ENCODE assay signal across 22 cellular contexts in genomic region chr2:104939570-104940235, GRCh38.
A peak's percentile ranks its signal among the peaks of the same experiment; 100 is the strongest.
DNase-seq lines count a peak whose midpoint lies in the region; ATAC-seq and TF ChIP-seq lines count a peak whose summit lies in the region.
"Had no signal": no experiment of that assay in that cellular context is flagged by ENCODE, and none has a peak within 500 bp of the region (broad histone marks: within the 10 kb centered on the region; RNA-seq: fewer than 3 reads in every experiment).

No MANE protein-coding gene starts in this region.

- ATAC-seq in body of pancreas (peak; percentile 78), GM21447 (IDR thresholded peaks at IDR 0.05; ENCODE audit: unreplicated experiment) (no peak), GM21786 (IDR thresholded peaks at IDR 0.05; ENCODE audit: unreplicated experiment) (no peak), left ventricle myocardium superior (no peak)
- ATAC-seq: natural killer cell treated with Interleukin-12 subunit alpha and Interleukin-12 subunit beta and Interleukin-15 and Interleukin-18, amount 100 ng/mL, for 72 hours; Panc1 had no signal

- H3K4me1 Mint-ChIP-seq in Calu3 (ENCODE audit: low read depth, unreplicated experiment), result no peaks in the 10 kb centered on the region
- H3K4me1 Mint-ChIP-seq: central memory CD8-positive, alpha-beta T cell had no signal

- CTCF ChIA-PET in Calu3 (lab: Charles Lee), result no interaction called here

- H3K9me3 Mint-ChIP-seq in Calu3 (ENCODE audit: low read depth, unreplicated experiment), result no peaks in the 10 kb centered on the region
- H3K9me3 Mint-ChIP-seq: central memory CD8-positive, alpha-beta T cell; natural killer cell treated with Interleukin-12 subunit alpha and Interleukin-12 subunit beta and Interleukin-15 and Interleukin-18, amount 100 ng/mL, for 72 hours; stimulated activated naive CD8-positive, alpha-beta T cell treated with anti-CD3 and anti-CD28 coated beads, Interleukin-15, Interleukin-2, amounts not matched to agents 100 ng/mL and 50 ng/mL, for 24 hours had no signal

- peaks cover 7% of the 10 kb centered on the region for H3K4me1 ChIP-seq in body of pancreas
- H3K4me1 ChIP-seq: uterus had no signal

- H3K27me3 ChIP-seq in body of pancreas, result no peaks in the 10 kb centered on the region
- H3K27me3 ChIP-seq: uterus had no signal

- DNase-seq in Calu3 (no peak), body of pancreas (peak in 3 of 4 donors; percentile 26 to 44 (median 32)), kidney tubule cell (ENCODE audit: low spot score) (peak; percentile 66), retina (peak; percentile 42), left ventricle myocardium superior (no peak)
- no peak for DNase-seq in activated CD8-positive, alpha-beta memory T cell treated with anti-CD3 and anti-CD28 coated beads for 24 hours
- DNase-seq: activated CD4-positive, alpha-beta T cell treated with anti-CD3 and anti-CD28 coated beads for 4 hours; activated effector memory CD4-positive, alpha-beta T cell treated with anti-CD3 and anti-CD28 coated beads, Interleukin-2, amount 50 U/mL, for 16 hours; GOT3; NCI-H1092; NCI-H2171 treated with DMSO at 0.1 percent for 48 hours; NCI-H748 treated with DMSO at 0.1 percent for 48 hours; SK-N-SH; uterus had no signal

- no peak overlapping the region for H3K4me3 ChIP-seq in body of pancreas
- H3K4me3 ChIP-seq: lung, uterus had no signal

- TF ChIP-seq CTCF in Calu3 (IDR thresholded peaks at IDR 0.05; ENCODE audit: unreplicated experiment) (no peak), body of pancreas (IDR thresholded peaks at IDR 0.05) (no peak)

- no peaks in the 10 kb centered on the region for H3K36me3 ChIP-seq in body of pancreas (replicated peaks in 1 of 2; ENCODE audit: insufficient read depth in 1 of 2, low read depth in 2 of 2)
- H3K36me3 ChIP-seq: uterus had no signal

- peak overlapping the region in 3 of 4 donors; percentile 0 to 32 (median 18) for H3K27ac ChIP-seq in body of pancreas
- H3K27ac ChIP-seq: KMS-11, uterus had no signal

- intact Hi-C loops in Calu3 (cut with micrococcal nuclease; ENCODE audit: unreplicated experiment) (loop anchor here (5.0 to 10.0 kb wide), 2 partner anchors 525 to 982 kb away; no protein-coding TSS in a partner anchor), body of pancreas (cut with DNase I) (no loop called here), left ventricle myocardium superior (cut with micrococcal nuclease) (no loop called here)

- H3K36me3 Mint-ChIP-seq in Calu3 (ENCODE audit: insufficient read depth, unreplicated experiment), result no peaks in the 10 kb centered on the region
- H3K36me3 Mint-ChIP-seq: natural killer cell treated with Interleukin-12 subunit alpha and Interleukin-12 subunit beta and Interleukin-15 and Interleukin-18, amount 100 ng/mL, for 72 hours had no signal

- TF ChIP-seq POLR2A in body of pancreas (IDR thresholded peaks at IDR 0.05), result no peak

- no peaks in the 10 kb centered on the region for H3K27me3 Mint-ChIP-seq in Calu3 (ENCODE audit: unreplicated experiment)
- H3K27me3 Mint-ChIP-seq: stimulated activated naive CD8-positive, alpha-beta T cell treated with anti-CD3 and anti-CD28 coated beads, Interleukin-15, Interleukin-2, amounts not matched to agents 100 ng/mL and 50 ng/mL, for 24 hours had no signal

- no peaks in the 10 kb centered on the region for H3K9me3 ChIP-seq in body of pancreas
- H3K9me3 ChIP-seq: SK-N-SH, uterus had no signal

- peak overlapping the region; percentile 41 for H3K4me3 Mint-ChIP-seq in Calu3 (ENCODE audit: low read depth, unreplicated experiment)
- H3K4me3 Mint-ChIP-seq: central memory CD8-positive, alpha-beta T cell; natural killer cell treated with Interleukin-12 subunit alpha and Interleukin-12 subunit beta and Interleukin-15 and Interleukin-18, amount 100 ng/mL, for 72 hours; stimulated activated naive CD8-positive, alpha-beta T cell treated with anti-CD3 and anti-CD28 coated beads, Interleukin-15, Interleukin-2, amounts not matched to agents 100 ng/mL and 50 ng/mL, for 24 hours had no signal

- no TSS peak for BruUV-seq in Calu3 (replicated peaks; lab: Mats Ljungman, UMichigan)

- no peak overlapping the region for H3K27ac Mint-ChIP-seq in Calu3 (ENCODE audit: unreplicated experiment)
- H3K27ac Mint-ChIP-seq: natural killer cell treated with Interleukin-12 subunit alpha and Interleukin-12 subunit beta and Interleukin-15 and Interleukin-18, amount 100 ng/mL, for 72 hours; stimulated activated naive CD8-positive, alpha-beta T cell treated with anti-CD3 and anti-CD28 coated beads, Interleukin-15, Interleukin-2, amounts not matched to agents 100 ng/mL and 50 ng/mL, for 24 hours had no signal

- WGBS in body of pancreas, 2 donors, result 36 to 38% methylated on average over 11 to 12 of the region's 12 CpGs

Comparison
In these comparisons a context has a peak if more than half of its experiments do, and no peak if none do; other contexts are left out.
1. DNase-seq: peak in body of pancreas (3 of 4), kidney tubule cell (single experiment) and retina (single experiment); none in Calu3 (single experiment), activated CD8-positive, alpha-beta memory T cell treated with anti-CD3 and anti-CD28 coated beads for 24 hours (single experiment) and left ventricle myocardium superior (single experiment).